19 cellular contexts compared by ENCODE assay signal in the genomic region with DNA sequence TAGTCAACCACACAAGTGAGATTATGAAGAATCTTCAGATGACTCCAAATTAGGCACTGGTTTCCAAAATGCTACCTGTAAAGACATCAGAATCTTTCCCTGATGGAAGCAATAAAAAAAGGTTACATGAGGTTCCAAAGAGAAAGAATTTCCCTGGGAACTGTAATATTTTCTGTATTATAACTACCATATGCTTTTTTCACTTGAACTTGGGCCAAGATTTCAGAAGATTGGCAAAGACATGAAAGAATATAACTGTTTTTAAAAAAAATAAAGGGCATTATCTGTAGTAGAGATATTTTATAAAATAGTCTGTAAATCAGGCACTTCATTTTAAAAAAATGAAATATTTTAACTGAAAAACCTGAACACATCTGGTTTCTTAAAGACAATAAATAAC. TPM values are rescaled to one million over a fixed set of nuclear protein-coding genes. Genes with fewer than 3 reads are reported as not detected.
DNase-seq lines count a peak whose midpoint lies in the region; ATAC-seq and TF ChIP-seq lines count a peak whose summit lies in the region.
"Had no signal": no experiment of that assay in that cellular context is flagged by ENCODE, and none has a peak within 500 bp of the region (broad histone marks: within the 10 kb centered on the region; RNA-seq: fewer than 3 reads in every experiment).

No MANE protein-coding gene starts in this region.

- H3K27me3 ChIP-seq in adrenal gland (no peaks in the 10 kb centered on the region), hepatocyte (no peaks in the 10 kb centered on the region), trophoblast cell (ENCODE audit: insufficient read depth, low read length) (no peaks in the 10 kb centered on the region)
- H3K27me3 ChIP-seq: Peyer's patch, SJCRH30, stomach, tibial nerve had no signal

- H3K4me1 Mint-ChIP-seq in natural killer cell = peaks cover 27 to 38% of the 10 kb centered on the region in 2 donors
- peaks cover 22 to 24% of the 10 kb centered on the region in 2 donors for H3K4me1 Mint-ChIP-seq in natural killer cell treated with Interleukin-12 subunit alpha and Interleukin-12 subunit beta and Interleukin-15 and Interleukin-18, amount 100 ng/mL, for 72 hours (ENCODE audit: low read depth in 2 of 2)

- no peak overlapping the region for H2BK12ac ChIP-seq in trophoblast cell (ENCODE audit: low read length)

- no peak overlapping the region for H4K91ac ChIP-seq in trophoblast cell (ENCODE audit: low read depth, low read length)

- no peak overlapping the region for H2AFZ ChIP-seq in hepatocyte
- no peak overlapping the region for H2AFZ ChIP-seq in trophoblast cell (ENCODE audit: insufficient read depth, low read length, poor library complexity)

- H4K12ac ChIP-seq in trophoblast cell (ENCODE audit: low read depth, low read length) = no peak overlapping the region

- H4K8ac ChIP-seq in trophoblast cell (ENCODE audit: low read depth, low read length) = no peak overlapping the region

- peaks cover 59% of the 10 kb centered on the region for H4K20me1 ChIP-seq in hepatocyte (ENCODE audit: insufficient read depth, poor library complexity, severe bottlenecking)

- H3K27ac ChIP-seq in adrenal gland = peak overlapping the region; percentile 28 to 89 (median 83)
- peak overlapping the region; percentile 8 for H3K27ac ChIP-seq in hepatocyte
- H3K27ac ChIP-seq in trophoblast cell (ENCODE audit: low read depth, low read length) = no peak overlapping the region
- H3K27ac ChIP-seq: Peyer's patch, SJCRH30, stomach, tibial nerve had no signal

- H3K36me3 ChIP-seq in adrenal gland (replicated peaks in 1 of 2) (peaks cover 0 to 10% of the 10 kb centered on the region in 2 donors), hepatocyte (replicated peaks; ENCODE audit: insufficient read depth, low read depth) (no peaks in the 10 kb centered on the region), trophoblast cell (ENCODE audit: control insufficient read depth in 1 of 2, insufficient read depth in 2 of 2, low read length in 2 of 2) (peaks cover 6 to 8% of the 10 kb centered on the region in 2 experiments)

- H3K36me3 Mint-ChIP-seq in natural killer cell = no peaks in the 10 kb centered on the region
- H3K36me3 Mint-ChIP-seq in natural killer cell treated with Interleukin-12 subunit alpha and Interleukin-12 subunit beta and Interleukin-15 and Interleukin-18, amount 100 ng/mL, for 72 hours = peaks cover 4% of the 10 kb centered on the region

- no peaks in the 10 kb centered on the region for H3K9me2 ChIP-seq in hepatocyte (replicated peaks; ENCODE audit: insufficient read depth)

- peak overlapping the region; percentile 41 to 59 for H3K27ac Mint-ChIP-seq in natural killer cell
- H3K27ac Mint-ChIP-seq in natural killer cell treated with Interleukin-12 subunit alpha and Interleukin-12 subunit beta and Interleukin-15 and Interleukin-18, amount 100 ng/mL, for 72 hours = no peak overlapping the region

- no peak overlapping the region for H3K9ac ChIP-seq in trophoblast cell (ENCODE audit: low read length)

- H3K79me2 ChIP-seq in hepatocyte (peaks cover 100% of the 10 kb centered on the region), trophoblast cell (ENCODE audit: control insufficient read depth, insufficient read depth, low read length, poor library complexity) (peaks cover 2% of the 10 kb centered on the region)

- TF ChIP-seq POLR2A in adrenal gland (IDR thresholded peaks at IDR 0.05) = no peak

- H3K4ac ChIP-seq in trophoblast cell (ENCODE audit: low read depth, low read length) = no peak overlapping the region

- H3K23ac ChIP-seq in trophoblast cell (ENCODE audit: low read length) = no peak overlapping the region

- no peaks in the 10 kb centered on the region for H3K9me3 Mint-ChIP-seq in natural killer cell
- H3K9me3 Mint-ChIP-seq in natural killer cell treated with Interleukin-12 subunit alpha and Interleukin-12 subunit beta and Interleukin-15 and Interleukin-18, amount 100 ng/mL, for 72 hours = no peaks in the 10 kb centered on the region

- H2BK5ac ChIP-seq in trophoblast cell (ENCODE audit: low read depth, low read length, poor library complexity) = no peak overlapping the region

- H2BK120ac ChIP-seq in trophoblast cell (ENCODE audit: insufficient read depth, low read length, poor library complexity) = no peak overlapping the region

- H3K4me3 Mint-ChIP-seq in natural killer cell = no peak overlapping the region
- no peak overlapping the region for H3K4me3 Mint-ChIP-seq in natural killer cell treated with Interleukin-12 subunit alpha and Interleukin-12 subunit beta and Interleukin-15 and Interleukin-18, amount 100 ng/mL, for 72 hours

- no peak overlapping the region for H2AK5ac ChIP-seq in trophoblast cell (ENCODE audit: low read length)

- no peaks in the 10 kb centered on the region for H3K27me3 Mint-ChIP-seq in natural killer cell (ENCODE audit: low read depth in 2 of 2)
- no peaks in the 10 kb centered on the region for H3K27me3 Mint-ChIP-seq in natural killer cell treated with Interleukin-12 subunit alpha and Interleukin-12 subunit beta and Interleukin-15 and Interleukin-18, amount 100 ng/mL, for 72 hours

- TF ChIP-seq CTCF in natural killer cell (IDR thresholded peaks at IDR 0.05) (no peak), adrenal gland (IDR thresholded peaks at IDR 0.05) (no peak), hepatocyte (IDR thresholded peaks at IDR 0.05; ENCODE audit: poor library complexity) (no peak)

- H3K79me1 ChIP-seq in trophoblast cell (ENCODE audit: low read length) = no peaks in the 10 kb centered on the region

- H3K18ac ChIP-seq in trophoblast cell (ENCODE audit: low read length) = no peak overlapping the region

- H3K4me3 ChIP-seq in adrenal gland (peak overlapping the region in 1 of 4 donors; percentile 9), hepatocyte (no peak overlapping the region), trophoblast cell (ENCODE audit: low read depth, low read length) (no peak overlapping the region)
- H3K4me3 ChIP-seq: Peyer's patch, SJCRH30, stomach, tibial nerve had no signal

- ATAC-seq in natural killer cell (no peak), GM19351 (IDR thresholded peaks at IDR 0.05; ENCODE audit: unreplicated experiment) (no peak)
- no peak for ATAC-seq in natural killer cell treated with Interleukin-12 subunit alpha and Interleukin-12 subunit beta and Interleukin-15 and Interleukin-18, amount 100 ng/mL, for 72 hours

- H3K9me3 ChIP-seq in adrenal gland (replicated peaks in 1 of 3) (no peaks in the 10 kb centered on the region), hepatocyte (ENCODE audit: low read depth) (no peaks in the 10 kb centered on the region), trophoblast cell (ENCODE audit: insufficient read depth, low read depth, low read length) (no peaks in the 10 kb centered on the region)
- H3K9me3 ChIP-seq: Peyer's patch, SJCRH30, stomach, tibial nerve had no signal

- H3K14ac ChIP-seq in trophoblast cell (ENCODE audit: low read length) = no peak overlapping the region

- no peak for DNase-seq in natural killer cell
- no peak for DNase-seq in natural killer cell treated with Interleukin-12 subunit alpha and Interleukin-12 subunit beta and Interleukin-15 and Interleukin-18, amount 100 ng/mL, for 72 hours (ENCODE audit: low spot score)
- DNase-seq in adrenal gland = no peak
- no peak for DNase-seq in hepatocyte (ENCODE audit: low spot score)
- DNase-seq in ecto neural progenitor cell (ENCODE audit: low spot score) = no peak
- DNase-seq in NCI-H82 (lab: John Stamatoyannopoulos, UW) = no peak
- no peak for DNase-seq in trophoblast cell
- DNase-seq: activated effector memory CD4-positive, alpha-beta T cell treated with Interleukin-2 at 50 U/mL for 16 hours; C1 segment of cervical spinal cord; Calu3; effector CD4-positive, alpha-beta T cell; erythroblast; NCI-H1436; NCI-H510A treated with DMSO at 0.1 percent for 48 hours; Peyer's patch; SJCRH30; stomach had no signal

- intact Hi-C loops in natural killer cell (cut with micrococcal nuclease) = no loop called here
- intact Hi-C loops in adrenal gland (cut with DNase I) = no loop called here

- peaks cover 64 to 76% of the 10 kb centered on the region in 2 donors for H3K4me1 ChIP-seq in adrenal gland (replicated peaks in 1 of 2)
- H3K4me1 ChIP-seq in hepatocyte (ENCODE audit: insufficient read depth) = peaks cover 7% of the 10 kb centered on the region
- H3K4me1 ChIP-seq in trophoblast cell (ENCODE audit: control insufficient read depth in 1 of 2, insufficient read depth in 2 of 2, low read length in 2 of 2) = peaks cover 9 to 13% of the 10 kb centered on the region in 2 experiments

- H3K4me2 ChIP-seq in hepatocyte (no peak overlapping the region), trophoblast cell (ENCODE audit: low read length) (no peak overlapping the region)

RNA-seq across cellular contexts. Expression of a gene that starts 12.9 kb away (rescaled TPM):
- total RNA-seq in natural killer cell (100 to 1,000 TPM; 162 to 202 (median 179) TPM), adrenal gland (100 to 1,000 TPM; 144 to 309 (median 200) TPM), hepatocyte (147 and 159 TPM in 2 replicates)
- 100 to 1,000 TPM in 1 of 2 donors, 10 to 100 TPM in 1; 99.1 to 135 TPM for total RNA-seq in natural killer cell treated with Interleukin-12 subunit alpha and Interleukin-12 subunit beta and Interleukin-15 and Interleukin-18, amount 100 ng/mL, for 72 hours
- polyA plus RNA-seq in adrenal gland (100 to 1,000 TPM in 1 of 3 donors, 10 to 100 TPM in 2; 77.1 to 117 (median 80.5) TPM), hepatocyte (45.2 and 48.6 TPM in 2 replicates)
- polyA plus RNA-seq in trophoblast cell (2013) = 91.2 and 91.6 TPM in 2 replicates

Comparison
In these comparisons a context has a peak if more than half of its experiments do, and no peak if none do; other contexts are left out.
1. H3K27ac Mint-ChIP-seq: peak in natural killer cell (2 of 2); none in natural killer cell treated with Interleukin-12 subunit alpha and Interleukin-12 subunit beta and Interleukin-15 and Interleukin-18, amount 100 ng/mL, for 72 hours (0 of 2).